ENCODE assay signal across 8 cellular contexts in genomic region chr3:10594915-10595314, GRCh38.
DNase-seq lines count a peak whose midpoint lies in the region; ATAC-seq and TF ChIP-seq lines count a peak whose summit lies in the region.

No MANE protein-coding gene starts in this region.

- no peaks in the 10 kb centered on the region for H3K4me1 Mint-ChIP-seq in activated naive CD8-positive, alpha-beta T cell treated with anti-CD3 and anti-CD28 coated beads for 36 hours
- no peaks in the 10 kb centered on the region for H3K4me1 Mint-ChIP-seq in stimulated activated naive CD8-positive, alpha-beta T cell treated with anti-CD3 and anti-CD28 coated beads, Interleukin-15, amount 100 ng/mL, for 72 hours
- H3K4me1 Mint-ChIP-seq in chondrocyte (ENCODE audit: low read depth), result no peaks in the 10 kb centered on the region

- no peak overlapping the region for H3K4me3 Mint-ChIP-seq in activated naive CD8-positive, alpha-beta T cell treated with anti-CD3 and anti-CD28 coated beads for 36 hours
- no peak overlapping the region for H3K4me3 Mint-ChIP-seq in stimulated activated naive CD8-positive, alpha-beta T cell treated with anti-CD3 and anti-CD28 coated beads, Interleukin-15, amount 100 ng/mL, for 72 hours
- no peak overlapping the region for H3K4me3 Mint-ChIP-seq in chondrocyte (ENCODE audit: unreplicated experiment)

- no peak overlapping the region for H3K27ac Mint-ChIP-seq in activated naive CD8-positive, alpha-beta T cell treated with anti-CD3 and anti-CD28 coated beads for 36 hours
- no peak overlapping the region for H3K27ac Mint-ChIP-seq in stimulated activated naive CD8-positive, alpha-beta T cell treated with anti-CD3 and anti-CD28 coated beads, Interleukin-15, amount 100 ng/mL, for 72 hours
- no peak overlapping the region for H3K27ac Mint-ChIP-seq in chondrocyte (ENCODE audit: unreplicated experiment)

- ATAC-seq in stimulated activated naive CD8-positive, alpha-beta T cell treated with anti-CD3 and anti-CD28 coated beads, Interleukin-15, amount 100 ng/mL, for 72 hours, result peak; percentile 46
- no peak for ATAC-seq in HG03097 (IDR thresholded peaks at IDR 0.05; ENCODE audit: low FRiP score, unreplicated experiment)

- H3K27me3 Mint-ChIP-seq in activated naive CD8-positive, alpha-beta T cell treated with anti-CD3 and anti-CD28 coated beads for 36 hours, result peaks cover 54% of the 10 kb centered on the region
- H3K27me3 Mint-ChIP-seq in stimulated activated naive CD8-positive, alpha-beta T cell treated with anti-CD3 and anti-CD28 coated beads, Interleukin-15, amount 100 ng/mL, for 72 hours, result peaks cover 67% of the 10 kb centered on the region
- H3K27me3 Mint-ChIP-seq in chondrocyte (ENCODE audit: low read depth), result peaks cover 33% of the 10 kb centered on the region

- DNase-seq in GM20000 (ENCODE audit: low spot score) (peak; percentile 51), NOMO-1 treated with DMSO at 0.1 percent for 48 hours (lab: John Stamatoyannopoulos, UW; ENCODE audit: unreplicated experiment) (peak; percentile 82), kidney glomerular epithelial cell (lab: John Stamatoyannopoulos, UW) (peak; percentile 3), C1 segment of cervical spinal cord (lab: John Stamatoyannopoulos, UW) (no peak), chondrocyte (ENCODE audit: low spot score) (no peak)
- peak; percentile 49 for DNase-seq in activated naive CD8-positive, alpha-beta T cell treated with anti-CD3 and anti-CD28 coated beads for 36 hours
- DNase-seq in stimulated activated naive CD8-positive, alpha-beta T cell treated with anti-CD3 and anti-CD28 coated beads, Interleukin-15, amount 100 ng/mL, for 72 hours, result peak; percentile 17 to 26

- H3K9me3 Mint-ChIP-seq in activated naive CD8-positive, alpha-beta T cell treated with anti-CD3 and anti-CD28 coated beads for 36 hours, result no peaks in the 10 kb centered on the region
- no peaks in the 10 kb centered on the region for H3K9me3 Mint-ChIP-seq in stimulated activated naive CD8-positive, alpha-beta T cell treated with anti-CD3 and anti-CD28 coated beads, Interleukin-15, amount 100 ng/mL, for 72 hours
- no peaks in the 10 kb centered on the region for H3K9me3 Mint-ChIP-seq in chondrocyte (ENCODE audit: low read depth)

- TF ChIP-seq CTCF in GM20000 (IDR thresholded peaks at IDR 0.05; ENCODE audit: extremely low read depth, missing control alignments) (no peak), chondrocyte (IDR thresholded peaks at IDR 0.05) (no peak)

- H3K36me3 Mint-ChIP-seq in activated naive CD8-positive, alpha-beta T cell treated with anti-CD3 and anti-CD28 coated beads for 36 hours, result no peaks in the 10 kb centered on the region
- H3K36me3 Mint-ChIP-seq in chondrocyte (ENCODE audit: low read depth), result no peaks in the 10 kb centered on the region

Comparison
In these comparisons a context has a peak if more than half of its experiments do, and no peak if none do; other contexts are left out.
1. DNase-seq: peak in GM20000 (single experiment), NOMO-1 treated with DMSO at 0.1 percent for 48 hours (single experiment), activated naive CD8-positive, alpha-beta T cell treated with anti-CD3 and anti-CD28 coated beads for 36 hours (single experiment), kidney glomerular epithelial cell (single experiment) and stimulated activated naive CD8-positive, alpha-beta T cell treated with anti-CD3 and anti-CD28 coated beads, Interleukin-15, amount 100 ng/mL, for 72 hours (2 of 2); none in C1 segment of cervical spinal cord (0 of 14) and chondrocyte (single experiment).